ENCODE assay signal across 8 cellular contexts in genomic region chr9:128322342-128323191, GRCh38. TPM values are rescaled to one million over a fixed set of nuclear protein-coding genes. Genes with fewer than 3 reads are reported as not detected.
DNase-seq lines count a peak whose midpoint lies in the region; ATAC-seq, FAIRE-seq and TF ChIP-seq lines count a peak whose summit lies in the region.

TSS of gene COQ4 (plus strand) at chr9:128322839. CDS start at chr9:128322859, 20 bp downstream.
TSS of gene TRUB2 (minus strand) at chr9:128322447. CDS start at chr9:128322408, 39 bp downstream.

- H3K9me3 Mint-ChIP-seq in CD14-positive monocyte = no peaks in the 10 kb centered on the region

- H3K9me3 ChIP-seq in HepG2 (ENCODE audit: low read length) = no peaks in the 10 kb centered on the region

- peaks cover 0 to 3% (median 0%) of the 10 kb centered on the region in 3 donors for H3K27me3 Mint-ChIP-seq in CD14-positive monocyte (ENCODE audit: low read depth in 3 of 3)

- 0% methylated on average over 8 of the region's 87 CpGs for WGBS in HepG2 (ENCODE audit: low lambda C conversion rate)

- no peak for TF ChIP-seq CTCF in CD14-positive monocyte (IDR thresholded peaks at IDR 0.05)
- no peak; the same call in 1 of the 2 replicates for TF ChIP-seq CTCF in HepG2 (CRISPR knock-in tag; IDR thresholded peaks at IDR 0.05)

- FAIRE-seq in HepG2 (lab: Jason Lieb, UNC) = peak; percentile 55

- TF ChIP-seq EP300 in HepG2 (IDR thresholded peaks at IDR 0.05; ENCODE audit: low read depth in 2 of 2, low read length in 2 of 2) (peak in 1 of 2 experiments; percentile 12; a peak in 1 of 4 replicates), HepG2 (CRISPR knock-in tag; IDR thresholded peaks at IDR 0.05; ENCODE audit: borderline replicate concordance) (no peak)

- intact Hi-C loops in CD14-positive monocyte (cut with micrococcal nuclease) = loop anchor here (2.0 to 10.0 kb wide), 5 partner anchors 18 to 135 kb away; partner anchors contain the start of genes GOLGA2 (in 2 of the 2), SWI5 (in 2 of the 2), URM1 (in 2 of the 2) and ODF2 (in 1 of the 2)
- intact Hi-C loops in HepG2 (cut with micrococcal nuclease; ENCODE audit: unreplicated experiment) = loop anchor here (2.0 kb wide), 2 partner anchors 18 to 26 kb away; partner anchors contain the start of gene SLC27A4

- POLR2A ChIA-PET in HepG2 (lab: Yijun Ruan, JAX) = interaction anchor here (1.0 to 1.8 kb wide), 2 partner anchors 15 to 26 kb away, joined by 3 to 7 read pairs; no protein-coding TSS in a partner anchor

- peak within 1 kb of the TSS; percentile 93 to 99 (median 94) for H3K4me3 ChIP-seq in HepG2 (replicated peaks in 1 of 3; ENCODE audit: insufficient read depth in 1 of 3, low read depth in 2 of 3, low read length in 3 of 3)

- TSS peak; percentile 71 for BruUV-seq in HepG2 (replicated peaks; lab: Mats Ljungman, UMichigan)

- CTCF ChIA-PET in HepG2 (lab: Yijun Ruan, JAX; ENCODE audit: low intra/inter-chr PET ratio, low total read pairs) = no interaction called here

- no peaks in the 10 kb centered on the region; a peak in 1 of 5 replicates for H3K27me3 ChIP-seq in HepG2 (ENCODE audit: control insufficient read depth in 1 of 2, insufficient read depth in 2 of 2, low read length in 2 of 2)

- peak; percentile 25 for TF ChIP-seq RAD21 in HepG2 (CRISPR knock-in tag; IDR thresholded peaks at IDR 0.05)

- peak within 1 kb of the TSS; percentile 90 to 95 for H3K4me3 Mint-ChIP-seq in CD14-positive monocyte

- H3K27ac Mint-ChIP-seq in CD14-positive monocyte = peak within 1 kb of the TSS; percentile 95 to 99 (median 97)

- H3K4me1 Mint-ChIP-seq in CD14-positive monocyte = peaks cover 14% of the 10 kb centered on the region

- H3K4me2 ChIP-seq in HepG2 (ENCODE audit: low read depth, low read length) = peak within 1 kb of the TSS; percentile 97

- H3K4me1 ChIP-seq in HepG2 (ENCODE audit: insufficient read depth, low read length) = peaks cover 23% of the 10 kb centered on the region

- ATAC-seq in GM19397 (IDR thresholded peaks at IDR 0.05; ENCODE audit: unreplicated experiment) (peak; percentile 80), HG03565 (IDR thresholded peaks at IDR 0.05; ENCODE audit: unreplicated experiment) (peak; percentile 63), HepG2 (peak; percentile 93)

- peaks cover 7 to 26% of the 10 kb centered on the region in 2 experiments for H3K36me3 ChIP-seq in HepG2 (replicated peaks in 1 of 2; ENCODE audit: control insufficient read depth in 1 of 2, insufficient read depth in 2 of 2, low read length in 2 of 2)

- peaks cover 33% of the 10 kb centered on the region for H3K79me2 ChIP-seq in HepG2 (ENCODE audit: insufficient read depth, low read length)

- peak; percentile 80 to 85; a peak in 3 of 4 replicates for TF ChIP-seq POLR2A in HepG2 (IDR thresholded peaks at IDR 0.05; ENCODE audit: insufficient read depth in 1 of 2, low read depth in 2 of 2, low read length in 2 of 2)

- DNase-seq in CD14-positive monocyte (ENCODE audit: low spot score) (peak; percentile 89), NCI-H774 (lab: John Stamatoyannopoulos, UW) (peak; percentile 97), dermis blood vessel endothelial cell (peak; percentile 96), HepG2 (ENCODE audit: low spot score) (peak; percentile 89)
- DNase-seq in activated CD4-positive, alpha-beta T cell treated with anti-CD3 and anti-CD28 coated beads, Interleukin-2, amount 50 U/mL, for 4 hours = peak; percentile 88 to 90
- DNase-seq in stimulated activated CD4-positive, alpha-beta T cell treated with anti-CD3 and anti-CD28 coated beads, Interleukin-2, amount 100 ng/mL, for 48 hours = peak; percentile 88 to 90

- H4K20me1 ChIP-seq in HepG2 (ENCODE audit: insufficient read depth, low read length) = no peaks in the 10 kb centered on the region

- H3K9ac ChIP-seq in HepG2 (ENCODE audit: insufficient read depth, low read depth, low read length) = peak within 1 kb of the TSS; percentile 96

- in situ Hi-C loops in HepG2 (cut with HindIII; ENCODE audit: extremely low pct_ligation_motif_present, low pct_unique_long_range_greater_than_20kb) = no loop called here

- H3K27ac ChIP-seq in HepG2 (ENCODE audit: extremely low read length, insufficient read depth, low read length) = peak within 1 kb of the TSS; percentile 93

- H2AFZ ChIP-seq in HepG2 (ENCODE audit: low read length) = peak within 1 kb of the TSS; percentile 97

- H3K36me3 Mint-ChIP-seq in CD14-positive monocyte = peaks cover 14 to 22% of the 10 kb centered on the region in 2 donors

TF ChIP-seq in HepG2, 621 proteins besides CTCF, POLR2A, EP300 and RAD21 (continues in another document):
- TF ChIP-seq ISL2 (CRISPR knock-in tag; IDR thresholded peaks at IDR 0.05) (peak; percentile 58), AHR (CRISPR knock-in tag; IDR thresholded peaks at IDR 0.05) (peak; percentile 93; the same call in 1 of the 2 replicates), PHF8 (CRISPR knock-in tag; IDR thresholded peaks at IDR 0.05) (peak; percentile 89), LBX2 (CRISPR knock-in tag; IDR thresholded peaks at IDR 0.05; ENCODE audit: borderline replicate concordance) (0 out of 2 replicates have a peak, but pooled peaks have one; percentile 57), ZZZ3 (CRISPR knock-in tag; IDR thresholded peaks at IDR 0.05; ENCODE audit: borderline replicate concordance) (peak; percentile 81; the same call in 1 of the 2 replicates), ZNF670 (CRISPR knock-in tag; IDR thresholded peaks at IDR 0.05; ENCODE audit: borderline replicate concordance) (no peak; the same call in 1 of the 2 replicates), SIX4 (CRISPR knock-in tag; IDR thresholded peaks at IDR 0.05) (0 out of 2 replicates have a peak, but pooled peaks have one; percentile 15), ZNF891 (CRISPR knock-in tag; IDR thresholded peaks at IDR 0.05) (peak; percentile 94), SRY (CRISPR knock-in tag; IDR thresholded peaks at IDR 0.05) (no peak), NCOR1 (IDR thresholded peaks at IDR 0.05; ENCODE audit: borderline replicate concordance, low read length) (peak; percentile 47; the same call in 1 of the 2 replicates), RNF2 (conservative IDR thresholded peaks at IDR 0.05; ENCODE audit: low read depth) (peak; percentile 54; the same call in 1 of the 2 replicates)

RNA-seq across cellular contexts. Expression of gene COQ4, which starts in this region (rescaled TPM):
- polyA plus RNA-seq in CD14-positive monocyte = 10 to 100 TPM; 19.9 to 20.4 TPM
- total RNA-seq in dermis blood vessel endothelial cell = 29.2 and 35.6 TPM in 2 replicates
- 16.2 and 26.1 TPM in 2 replicates for total RNA-seq in HepG2 (2016; rRNA removed; fragmentation: Illumina TruSeq; extraction: Trizol)
- 11.9 and 18.5 TPM in 2 replicates for total RNA-seq in HepG2 (2016; cell fraction: cytosol; rRNA removed; fragmentation: Illumina TruSeq; extraction: Trizol; ENCODE audit: low read depth)
- 14.1 and 27.2 TPM in 2 replicates for total RNA-seq in HepG2 (2016; cell fraction: insoluble cytoplasmic fraction; rRNA removed; fragmentation: Illumina TruSeq; extraction: Trizol)
- 20.4 and 27.0 TPM in 2 replicates for total RNA-seq in HepG2 (2016; cell fraction: membrane; rRNA removed; fragmentation: Illumina TruSeq; extraction: Trizol)
- total RNA-seq in HepG2 (2016; cell fraction: nucleus; rRNA removed; fragmentation: Illumina TruSeq; extraction: Trizol) = 19.9 and 21.8 TPM in 2 replicates
- 36.0 and 37.5 TPM in 2 replicates for polyA plus RNA-seq in HepG2 (2011; rRNA removed)
- polyA plus RNA-seq in HepG2 (2011; cell fraction: cytosol; rRNA removed) = 22.7 and 32.6 TPM in 2 replicates
- 80.9 and 82.1 TPM in 2 replicates for polyA plus RNA-seq in HepG2 (2011; cell fraction: nucleus; rRNA removed)
- 17.6 and 19.0 TPM in 2 replicates for polyA plus RNA-seq in HepG2 (2012)
- polyA plus RNA-seq in HepG2 (2016; cell fraction: cytosol; fragmentation: Illumina TruSeq; extraction: Trizol; ENCODE audit: low read depth) = 18.0 and 23.7 TPM in 2 replicates
- polyA plus RNA-seq in HepG2 (2016; cell fraction: insoluble cytoplasmic fraction; fragmentation: Illumina TruSeq; extraction: Trizol; ENCODE audit: low read depth) = 17.7 and 21.6 TPM in 2 replicates
- polyA plus RNA-seq in HepG2 (2016; cell fraction: membrane; fragmentation: Illumina TruSeq; extraction: Trizol; ENCODE audit: low read depth) = 21.8 and 28.2 TPM in 2 replicates
- 60.0 and 62.1 TPM in 2 replicates for polyA plus RNA-seq in HepG2 (2016; cell fraction: nucleus; fragmentation: Illumina TruSeq; extraction: Trizol; ENCODE audit: insufficient read depth, low read depth)
- polyA minus RNA-seq in HepG2 (2011; rRNA and poly(A)+ RNA removed; ENCODE audit: low replicate concordance) = 45.1 and 143 TPM in 2 replicates
- polyA minus RNA-seq in HepG2 (2011; cell fraction: cytosol; rRNA and poly(A)+ RNA removed) = 10.4 and 12.0 TPM in 2 replicates
- 38.2 and 49.6 TPM in 2 replicates for polyA minus RNA-seq in HepG2 (2011; cell fraction: nucleus; rRNA and poly(A)+ RNA removed)

RNA-seq across cellular contexts. Expression of gene TRUB2, which starts in this region (rescaled TPM):
- 10 to 100 TPM; 13.5 to 17.0 TPM for polyA plus RNA-seq in CD14-positive monocyte
- total RNA-seq in dermis blood vessel endothelial cell = 16.2 and 24.9 TPM in 2 replicates
- 41.2 and 57.8 TPM in 2 replicates for total RNA-seq in HepG2 (2016; rRNA removed; fragmentation: Illumina TruSeq; extraction: Trizol)
- 10.4 and 12.1 TPM in 2 replicates for total RNA-seq in HepG2 (2016; cell fraction: cytosol; rRNA removed; fragmentation: Illumina TruSeq; extraction: Trizol; ENCODE audit: low read depth)
- 45.4 and 61.4 TPM in 2 replicates for total RNA-seq in HepG2 (2016; cell fraction: insoluble cytoplasmic fraction; rRNA removed; fragmentation: Illumina TruSeq; extraction: Trizol)
- 14.0 and 15.7 TPM in 2 replicates for total RNA-seq in HepG2 (2016; cell fraction: membrane; rRNA removed; fragmentation: Illumina TruSeq; extraction: Trizol)
- total RNA-seq in HepG2 (2016; cell fraction: nucleus; rRNA removed; fragmentation: Illumina TruSeq; extraction: Trizol) = 16.3 and 19.3 TPM in 2 replicates
- polyA plus RNA-seq in HepG2 (2011; rRNA removed) = 22.3 and 26.5 TPM in 2 replicates
- polyA plus RNA-seq in HepG2 (2011; cell fraction: cytosol; rRNA removed) = 15.5 and 18.8 TPM in 2 replicates
- 10.4 and 11.9 TPM in 2 replicates for polyA plus RNA-seq in HepG2 (2011; cell fraction: nucleus; rRNA removed)
- 17.0 and 18.3 TPM in 2 replicates for polyA plus RNA-seq in HepG2 (2012)
- polyA plus RNA-seq in HepG2 (2016; cell fraction: cytosol; fragmentation: Illumina TruSeq; extraction: Trizol; ENCODE audit: low read depth) = 8.5 and 10.6 TPM in 2 replicates
- 47.4 and 47.7 TPM in 2 replicates for polyA plus RNA-seq in HepG2 (2016; cell fraction: insoluble cytoplasmic fraction; fragmentation: Illumina TruSeq; extraction: Trizol; ENCODE audit: low read depth)
- polyA plus RNA-seq in HepG2 (2016; cell fraction: membrane; fragmentation: Illumina TruSeq; extraction: Trizol; ENCODE audit: low read depth) = 9.1 and 10.5 TPM in 2 replicates
- 23.3 and 26.5 TPM in 2 replicates for polyA plus RNA-seq in HepG2 (2016; cell fraction: nucleus; fragmentation: Illumina TruSeq; extraction: Trizol; ENCODE audit: insufficient read depth, low read depth)
- polyA minus RNA-seq in HepG2 (2011; rRNA and poly(A)+ RNA removed; ENCODE audit: low replicate concordance) = 28.6 and 113 TPM in 2 replicates
- 18.2 and 21.4 TPM in 2 replicates for polyA minus RNA-seq in HepG2 (2011; cell fraction: cytosol; rRNA and poly(A)+ RNA removed)
- 12.0 and 13.4 TPM in 2 replicates for polyA minus RNA-seq in HepG2 (2011; cell fraction: nucleus; rRNA and poly(A)+ RNA removed)

Comparison
In these comparisons a context has a peak if more than half of its experiments do, and no peak if none do; other contexts are left out.
1. Peak in every context shown above with its lines: DNase-seq, ATAC-seq, H3K4me3 ChIP-seq and H3K27ac ChIP-seq.